In the genomic region with DNA sequence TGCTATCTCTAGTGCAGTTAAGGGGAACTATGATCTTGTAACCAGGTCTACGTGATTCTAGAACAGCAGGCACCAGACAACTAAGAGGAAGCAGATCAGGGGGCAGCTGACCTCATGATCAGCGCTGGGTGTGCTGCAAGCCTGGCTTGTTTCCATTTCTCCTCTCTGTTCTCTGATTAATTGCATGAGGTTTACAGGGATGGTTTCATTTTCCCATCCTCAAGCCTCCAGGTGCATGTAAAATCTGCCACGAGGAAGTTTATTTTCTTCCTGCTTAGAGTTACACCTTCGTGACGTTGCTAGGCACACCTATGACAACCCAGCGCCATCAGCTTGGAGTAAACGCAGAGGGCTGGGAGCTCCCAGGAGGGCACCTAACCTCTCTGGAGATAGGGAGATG, we compare ENCODE assay signal across 11 cellular contexts. TPM values are rescaled to one million over a fixed set of nuclear protein-coding genes. Genes with fewer than 3 reads are reported as not detected.
DNase-seq lines count a peak whose midpoint lies in the region; ATAC-seq, FAIRE-seq and TF ChIP-seq lines count a peak whose summit lies in the region.
"Had no signal": no experiment of that assay in that cellular context is flagged by ENCODE, and none has a peak within 500 bp of the region (broad histone marks: within the 10 kb centered on the region; RNA-seq: fewer than 3 reads in every experiment).

No MANE protein-coding gene starts in this region.

- H3K36me3 Mint-ChIP-seq in T-helper 17 cell (ENCODE audit: low read depth) = no peaks in the 10 kb centered on the region

- no peak for TF ChIP-seq CTCF in left lung (IDR thresholded peaks at IDR 0.05)
- TF ChIP-seq CTCF in PC-3 (conservative IDR thresholded peaks at IDR 0.05; ENCODE audit: low read depth, low read length) = no peak
- TF ChIP-seq CTCF in D721Med (IDR thresholded peaks at IDR 0.05; ENCODE audit: insufficient read depth, missing control alignments) = no peak

- BruUV-seq in PC-3 (replicated peaks; lab: Mats Ljungman, UMichigan) = no TSS peak

- H3K27me3 Mint-ChIP-seq in T-helper 17 cell = no peaks in the 10 kb centered on the region

- DNase-seq in SIG-M5 treated with dmso at 0.1 percent for 504 hours (lab: John Stamatoyannopoulos, UW; ENCODE audit: unreplicated experiment) = peak; percentile 89
- DNase-seq in SIG-M5 (lab: John Stamatoyannopoulos, UW) = no peak
- DNase-seq in T-helper 17 cell = no peak
- DNase-seq in left lung = peak in 1 of 2 donors; percentile 71
- peak; percentile 60 for DNase-seq in ureter (ENCODE audit: low spot score)
- no peak for DNase-seq in PC-3
- DNase-seq in D721Med (ENCODE audit: insufficient read length, low spot score) = no peak
- no peak for DNase-seq in NCI-H1048 (lab: John Stamatoyannopoulos, UW)
- DNase-seq: islet precursor cell, SW 1271 had no signal

- peaks cover 26% of the 10 kb centered on the region for H3K4me1 Mint-ChIP-seq in T-helper 17 cell

- H3K4me3 Mint-ChIP-seq in T-helper 17 cell = no peak overlapping the region

- H3K9me2 ChIP-seq in PC-3 (replicated peaks; ENCODE audit: low read length) = no peaks in the 10 kb centered on the region

- no peak overlapping the region for H3K27ac Mint-ChIP-seq in T-helper 17 cell
- H3K27ac Mint-ChIP-seq: activated T-helper 2 cell treated with anti-CD3 and anti-CD28 coated beads, Interferon-gamma antibody, Interleukin-2, Interleukin-4, amounts not matched to agents 10 μg/mL and 5 μg/mL and 100 μg/mL, durations not matched to agents 14 hours and 24 hours and 36 hours had no signal

- FAIRE-seq in D721Med (lab: Jason Lieb, UNC) = no peak

- H3K9me3 ChIP-seq in T-helper 17 cell (ENCODE audit: control insufficient read depth, low read length, poor library complexity, severe bottlenecking) = no peaks in the 10 kb centered on the region
- H3K9me3 ChIP-seq in left lung = no peaks in the 10 kb centered on the region
- no peaks in the 10 kb centered on the region for H3K9me3 ChIP-seq in PC-3 (ENCODE audit: low read length)

- no peak overlapping the region for H2AFZ ChIP-seq in PC-3 (ENCODE audit: low read length)

- POLR2A ChIA-PET in PC-3 (lab: Charles Lee; ENCODE audit: unreplicated experiment) = no interaction called here

- H3K27me3 ChIP-seq in left lung (no peaks in the 10 kb centered on the region), PC-3 (ENCODE audit: low read length) (no peaks in the 10 kb centered on the region)

- H3K36me3 ChIP-seq in left lung (no peaks in the 10 kb centered on the region), PC-3 (ENCODE audit: low read depth, low read length) (no peaks in the 10 kb centered on the region)

- peaks cover 5% of the 10 kb centered on the region; the same call in 1 of the 2 replicates for H3K79me2 ChIP-seq in PC-3 (ENCODE audit: low read length)

- H3F3A ChIP-seq in PC-3 (ENCODE audit: low read length, unreplicated experiment) = no peaks in the 10 kb centered on the region

- H3K4me3 ChIP-seq in left lung (no peak overlapping the region), PC-3 (ENCODE audit: low read length) (no peak overlapping the region)

- no peak overlapping the region for H3K4me2 ChIP-seq in PC-3 (ENCODE audit: low read length)

- no peak overlapping the region for H3K9ac ChIP-seq in PC-3 (ENCODE audit: low read length)

- CTCF ChIA-PET in PC-3 (lab: Charles Lee) = no interaction called here

- H4K20me1 ChIP-seq in PC-3 (ENCODE audit: low read length) = no peaks in the 10 kb centered on the region

- peak; percentile 45 for ATAC-seq in T-helper 17 cell
- ATAC-seq in left lung = peak; percentile 28
- no peak for ATAC-seq in PC-3

- intact Hi-C loops in left lung (cut with DNase I) = no loop called here
- intact Hi-C loops in PC-3 (cut with micrococcal nuclease) = no loop called here

- H3K4me1 ChIP-seq in left lung = peaks cover 0 to 24% of the 10 kb centered on the region in 2 donors
- H3K4me1 ChIP-seq in PC-3 (ENCODE audit: insufficient read depth, low read length) = peaks cover 12% of the 10 kb centered on the region

- H3K27ac ChIP-seq in left lung = peak overlapping the region in 1 of 2 donors; percentile 75
- no peak overlapping the region for H3K27ac ChIP-seq in PC-3 (ENCODE audit: low read length)

RNA-seq across cellular contexts. Expression of gene NUPR1, which starts 4.3 kb away (rescaled TPM):
- total RNA-seq in T-helper 17 cell = under 1 TPM; 0.07 to 0.13 TPM
- total RNA-seq in left lung = 100 to 1,000 TPM; 141 to 142 TPM
- 127 TPM for total RNA-seq in ureter
- 9.2 and 16.5 TPM in 2 replicates for total RNA-seq in PC-3 (2014; rRNA removed)
- total RNA-seq: activated T-helper 2 cell treated with anti-CD3 and anti-CD28 coated beads, Interferon-gamma antibody, Interleukin-2, Interleukin-4, amounts not matched to agents 10 μg/mL and 5 μg/mL and 100 μg/mL, durations not matched to agents 14 hours and 24 hours and 36 hours had no signal

RNA-seq across cellular contexts. Expression of gene SGF29, which starts 10.6 kb away (rescaled TPM):
- total RNA-seq in T-helper 17 cell (10 to 100 TPM; 49.7 to 53.7 TPM), left lung (10 to 100 TPM; 16.6 to 27.4 TPM), ureter (38.3 TPM), PC-3 (2014; rRNA removed) (22.3 and 25.9 TPM in 2 replicates)

RNA-seq across cellular contexts. Expression of gene IL27, which starts 36.4 kb away (rescaled TPM):
- total RNA-seq in T-helper 17 cell = not detected
- under 1 TPM in 1 of 2 donors, not detected in 1; 0.94 TPM for total RNA-seq in left lung
- total RNA-seq in ureter = not detected
- not detected in 2 replicates for total RNA-seq in PC-3 (2014; rRNA removed)
- total RNA-seq: activated T-helper 2 cell treated with anti-CD3 and anti-CD28 coated beads, Interferon-gamma antibody, Interleukin-2, Interleukin-4, amounts not matched to agents 10 μg/mL and 5 μg/mL and 100 μg/mL, durations not matched to agents 14 hours and 24 hours and 36 hours had no signal

RNA-seq across cellular contexts. Expression of gene APOBR, which starts 48.6 kb away (rescaled TPM):
- total RNA-seq in T-helper 17 cell (10 to 100 TPM; 12.6 to 13.6 TPM), left lung (10 to 100 TPM in 1 of 2 donors, 1 to 10 TPM in 1; 6.2 to 22.9 TPM), ureter (11.0 TPM), PC-3 (2014; rRNA removed) (0.04 TPM in 1 of 2 replicates, not detected in the other)

RNA-seq across cellular contexts. Expression of gene CLN3, which starts 51.2 kb away (rescaled TPM):
- 10 to 100 TPM; 44.6 to 57.1 TPM for total RNA-seq in T-helper 17 cell
- 10 to 100 TPM; 57.5 to 72.8 TPM for total RNA-seq in left lung
- 47.0 TPM for total RNA-seq in ureter
- total RNA-seq in PC-3 (2014; rRNA removed) = 10.7 and 13.3 TPM in 2 replicates

Comparison
In these comparisons a context has a peak if more than half of its experiments do, and no peak if none do; other contexts are left out.
1. DNase-seq: peak in SIG-M5 treated with dmso at 0.1 percent for 504 hours (single experiment) and ureter (single experiment); none in SIG-M5 (single experiment), T-helper 17 cell (0 of 3), PC-3 (single experiment), D721Med (single experiment) and NCI-H1048 (single experiment).